9 cellular contexts compared by ENCODE assay signal in the genomic region with DNA sequence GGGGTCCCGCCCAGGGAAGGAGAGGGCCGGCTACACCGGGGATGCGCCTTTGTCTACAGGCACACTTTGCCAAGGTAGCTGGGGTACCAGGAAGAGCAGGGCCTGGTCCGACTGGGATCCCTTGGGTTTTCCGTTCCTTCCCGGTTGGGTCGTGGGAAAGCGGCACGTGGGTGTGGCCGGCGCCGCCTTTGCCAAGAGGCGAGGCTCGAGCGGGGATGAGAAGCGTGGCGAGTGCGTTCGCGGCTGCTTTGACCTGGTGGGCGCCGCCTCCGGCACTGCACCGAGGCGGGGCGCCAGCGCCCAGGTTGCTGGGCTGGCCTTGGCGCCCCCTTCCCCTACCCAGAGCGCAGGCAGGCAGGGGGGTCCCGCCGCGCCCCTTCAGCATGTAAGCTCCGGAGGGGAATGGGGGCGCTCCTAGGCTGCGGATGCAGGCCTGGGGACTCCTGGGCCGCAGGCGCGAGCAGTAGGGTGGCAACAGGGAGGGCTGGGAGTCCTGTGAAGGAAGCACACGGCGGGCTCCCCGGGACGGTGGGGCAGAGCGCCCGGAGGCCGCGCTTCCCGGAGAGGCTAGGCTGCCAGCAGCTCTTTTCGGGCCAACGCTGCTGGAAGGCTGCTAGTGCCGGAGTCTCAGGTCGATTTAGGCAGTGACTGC. TPM values are rescaled to one million over a fixed set of nuclear protein-coding genes. Genes with fewer than 3 reads are reported as not detected.
DNase-seq lines count a peak whose midpoint lies in the region; ATAC-seq and TF ChIP-seq lines count a peak whose summit lies in the region.
"Had no signal": no experiment of that assay in that cellular context is flagged by ENCODE, and none has a peak within 500 bp of the region (broad histone marks: within the 10 kb centered on the region; RNA-seq: fewer than 3 reads in every experiment).

No MANE protein-coding gene starts in this region.

- H3K36me3 ChIP-seq in mesendoderm (ENCODE audit: control insufficient read depth, insufficient read depth, low read length) (no peaks in the 10 kb centered on the region), aorta (ENCODE audit: control insufficient read depth in 1 of 2, insufficient read depth in 2 of 2, low read length in 1 of 2) (peaks cover 0 to 4% of the 10 kb centered on the region in 2 donors)

- H3K4me2 ChIP-seq in mesendoderm (ENCODE audit: low read length), result peak overlapping the region; percentile 97

- H3K4ac ChIP-seq in mesendoderm (ENCODE audit: low read depth, low read length), result peak overlapping the region; percentile 39

- no peak overlapping the region for H2AK5ac ChIP-seq in mesendoderm (ENCODE audit: low read length)

- H4K5ac ChIP-seq in mesendoderm (ENCODE audit: low read length), result no peak overlapping the region

- H4K8ac ChIP-seq in mesendoderm (ENCODE audit: low read depth, low read length), result no peak overlapping the region

- no CpG with 5 or more reads among the region's 52 CpGs for WGBS in mesendoderm (ENCODE audit: extremely low coverage, insufficient coverage, low lambda C conversion rate)
- whole genome bisulfite sequencing in aorta, 2 donors, result 1% methylated on average over 40 to 52 of the region's 52 CpGs

- no peaks in the 10 kb centered on the region for H3K9me3 ChIP-seq in aorta (ENCODE audit: control insufficient read depth, low read length)

- no peak overlapping the region for H3K27ac Mint-ChIP-seq in stimulated activated naive CD8-positive, alpha-beta T cell treated with anti-CD3 and anti-CD28 coated beads, Interleukin-15, Interleukin-2, amounts not matched to agents 100 ng/mL and 50 ng/mL, for 24 hours

- peak overlapping the region; percentile 75 for H3K9ac ChIP-seq in mesendoderm (ENCODE audit: low read length)

- peaks cover 12% of the 10 kb centered on the region for H3K36me3 Mint-ChIP-seq in stimulated activated naive CD8-positive, alpha-beta T cell treated with anti-CD3 and anti-CD28 coated beads, Interleukin-15, Interleukin-2, amounts not matched to agents 100 ng/mL and 50 ng/mL, for 24 hours (ENCODE audit: low read depth)

- H3K27me3 ChIP-seq in dorsolateral prefrontal cortex, result peaks cover 0 to 8% (median 0%) of the 10 kb centered on the region in 45 donors
- H3K27me3 ChIP-seq in mesendoderm (ENCODE audit: insufficient read depth, low read length, poor library complexity), result no peaks in the 10 kb centered on the region
- H3K27me3 ChIP-seq in aorta (ENCODE audit: control insufficient read depth in 1 of 2, insufficient read depth in 2 of 2, low read length in 1 of 2), result no peaks in the 10 kb centered on the region

- peaks cover 8% of the 10 kb centered on the region for H3K4me1 ChIP-seq in mesendoderm (ENCODE audit: control insufficient read depth, low read depth, low read length)
- no peaks in the 10 kb centered on the region for H3K4me1 ChIP-seq in aorta (ENCODE audit: control insufficient read depth in 1 of 2, insufficient read depth in 2 of 2, low read length in 2 of 2)

- peaks cover 32% of the 10 kb centered on the region for H3K27me3 Mint-ChIP-seq in stimulated activated naive CD8-positive, alpha-beta T cell treated with anti-CD3 and anti-CD28 coated beads, Interleukin-15, Interleukin-2, amounts not matched to agents 100 ng/mL and 50 ng/mL, for 24 hours

- H3K79me2 ChIP-seq in mesendoderm (ENCODE audit: control insufficient read depth, insufficient read depth, low read length), result peaks cover 10% of the 10 kb centered on the region

- intact Hi-C loops in dorsolateral prefrontal cortex (cut with DNase I), result loop anchor here in 1 of 2 donors (10.0 kb wide), 1 partner anchor 103 kb away; no protein-coding TSS in a partner anchor
- intact Hi-C loops in aorta (cut with DNase I), result no loop called here

- peak overlapping the region; percentile 50 for H2BK120ac ChIP-seq in mesendoderm (ENCODE audit: low read depth, low read length)

- peak overlapping the region; percentile 32 for H3K4me3 Mint-ChIP-seq in stimulated activated naive CD8-positive, alpha-beta T cell treated with anti-CD3 and anti-CD28 coated beads, Interleukin-15, Interleukin-2, amounts not matched to agents 100 ng/mL and 50 ng/mL, for 24 hours

- peak overlapping the region; percentile 69 for H3K56ac ChIP-seq in mesendoderm (ENCODE audit: low read length)

- DNase-seq in stimulated activated naive CD8-positive, alpha-beta T cell treated with anti-CD3 and anti-CD28 coated beads, Interleukin-15, Interleukin-2, amounts not matched to agents 100 U/mL and 50 U/mL, for 24 hours, result no peak
- peak in 2 of 10 donors; percentile 15 to 31 for DNase-seq in dorsolateral prefrontal cortex
- peak; percentile 35 for DNase-seq in mesendoderm
- DNase-seq in aorta, result peak in 1 of 2 donors; percentile 83
- DNase-seq in NCI-H345 treated with DMSO at 0.1 percent for 48 hours (lab: John Stamatoyannopoulos, UW; ENCODE audit: unreplicated experiment), result no peak
- no peak for DNase-seq in occipital lobe (lab: John Stamatoyannopoulos, UW)
- DNase-seq: NCI-H2029 had no signal

- H3K27ac ChIP-seq in dorsolateral prefrontal cortex (no peak overlapping the region), mesendoderm (ENCODE audit: low read depth, low read length) (no peak overlapping the region), aorta (ENCODE audit: low read depth in 1 of 2, low read length in 2 of 2) (no peak overlapping the region)

- no peaks in the 10 kb centered on the region for H3K9me3 Mint-ChIP-seq in stimulated activated naive CD8-positive, alpha-beta T cell treated with anti-CD3 and anti-CD28 coated beads, Interleukin-15, Interleukin-2, amounts not matched to agents 100 ng/mL and 50 ng/mL, for 24 hours

- no peak overlapping the region for H2BK5ac ChIP-seq in mesendoderm (ENCODE audit: low read length)

- peak overlapping the region in 57 of 59 donors; percentile 32 to 74 (median 59) for H3K4me3 ChIP-seq in dorsolateral prefrontal cortex
- peak overlapping the region; percentile 1 for H3K4me3 ChIP-seq in mesendoderm (ENCODE audit: low read length)
- H3K4me3 ChIP-seq in aorta (ENCODE audit: low read length in 2 of 2), result peak overlapping the region in 1 of 2 donors; percentile 16

- H3K23ac ChIP-seq in mesendoderm (ENCODE audit: low read length), result peak overlapping the region; percentile 89

- peak overlapping the region; percentile 78 for H3K18ac ChIP-seq in mesendoderm (ENCODE audit: low read length)

- no peak for ATAC-seq in stimulated activated naive CD8-positive, alpha-beta T cell treated with anti-CD3 and anti-CD28 coated beads, Interleukin-15, Interleukin-2, amounts not matched to agents 100 U/mL and 50 U/mL, for 24 hours
- ATAC-seq in aorta (ENCODE audit: low FRiP score) (peak; percentile 27), GM18861 (IDR thresholded peaks at IDR 0.05; ENCODE audit: unreplicated experiment) (no peak)

- H3K79me1 ChIP-seq in mesendoderm (ENCODE audit: low read length), result peaks cover 3% of the 10 kb centered on the region

- peaks cover 23% of the 10 kb centered on the region for H3K4me1 Mint-ChIP-seq in stimulated activated naive CD8-positive, alpha-beta T cell treated with anti-CD3 and anti-CD28 coated beads, Interleukin-15, Interleukin-2, amounts not matched to agents 100 ng/mL and 50 ng/mL, for 24 hours (ENCODE audit: low read depth)

- no peak for TF ChIP-seq CTCF in dorsolateral prefrontal cortex (IDR thresholded peaks at IDR 0.05 in 54 of 56, conservative IDR thresholded peaks at IDR 0.05 in 2 of 56; ENCODE audit: low read depth in 1 of 56, partially characterized antibody in 56 of 56)

- H2BK15ac ChIP-seq in mesendoderm (replicated peaks; ENCODE audit: low read depth), result no peak overlapping the region

RNA-seq across cellular contexts. Expression of gene HAS3, which starts 2.0 kb away (rescaled TPM):
- total RNA-seq in dorsolateral prefrontal cortex, result 1 to 10 TPM in 119 of 120 experiments, under 1 TPM in 1; 1.00 to 5.7 (median 2.7) TPM
- 12.0 TPM for polyA plus RNA-seq in mesendoderm (2013, experiment 1 of 2)
- 11.5 TPM for polyA plus RNA-seq in mesendoderm (2013, experiment 2 of 2)
- total RNA-seq in aorta, result 1 to 10 TPM in 1 of 2 donors, under 1 TPM in 1; 0.68 to 1.3 TPM
- under 1 TPM; 0.54 to 0.88 TPM for polyA plus RNA-seq in aorta
- 6.6 TPM for total RNA-seq in occipital lobe

RNA-seq across cellular contexts. Expression of gene CHTF8, which starts 25.0 kb away (rescaled TPM):
- 10 to 100 TPM; 40.8 to 90.1 (median 64.5) TPM for total RNA-seq in dorsolateral prefrontal cortex
- 88.0 TPM for polyA plus RNA-seq in mesendoderm (2013, experiment 1 of 2)
- 89.9 TPM for polyA plus RNA-seq in mesendoderm (2013, experiment 2 of 2)
- total RNA-seq in aorta, result 10 to 100 TPM; 73.2 to 77.3 TPM
- polyA plus RNA-seq in aorta, result 10 to 100 TPM; 53.3 to 53.8 TPM
- total RNA-seq in occipital lobe, result 37.7 TPM

RNA-seq across cellular contexts. Expression of gene UTP4, which starts 25.0 kb away (rescaled TPM):
- total RNA-seq in dorsolateral prefrontal cortex (10 to 100 TPM; 24.8 to 57.1 (median 40.2) TPM), aorta (10 to 100 TPM; 34.9 to 37.6 TPM), occipital lobe (30.9 TPM)
- polyA plus RNA-seq in mesendoderm (2013, experiment 1 of 2), result 80.1 TPM
- 82.8 TPM for polyA plus RNA-seq in mesendoderm (2013, experiment 2 of 2)
- polyA plus RNA-seq in aorta, result 10 to 100 TPM; 15.7 to 18.3 TPM
